In genomic region chr19:55585658-55586339, GRCh38 we compare ENCODE assay signal across 8 cellular contexts. TPM values are rescaled to one million over a fixed set of nuclear protein-coding genes. Genes with fewer than 3 reads are reported as not detected.
DNase-seq lines count a peak whose midpoint lies in the region; ATAC-seq and TF ChIP-seq lines count a peak whose summit lies in the region.

No MANE protein-coding gene starts in this region.

- peak overlapping the region; percentile 10 for H3K27ac ChIP-seq in RWPE2 (ENCODE audit: poor library complexity, severe bottlenecking)
- H3K27ac ChIP-seq in mammary epithelial cell (ENCODE audit: insufficient read depth, low read depth, low read length): no peak overlapping the region
- H3K27ac ChIP-seq in skeletal muscle tissue (ENCODE audit: low read depth, low read length): peak overlapping the region; percentile 7

- H4K20me1 ChIP-seq in mammary epithelial cell (ENCODE audit: insufficient read depth, low read length): no peaks in the 10 kb centered on the region

- H3K4me1 ChIP-seq in RWPE2 (ENCODE audit: insufficient read depth, poor library complexity, severe bottlenecking) (peaks cover 6% of the 10 kb centered on the region), mammary epithelial cell (ENCODE audit: insufficient read depth, low read length) (peaks cover 20% of the 10 kb centered on the region), skeletal muscle tissue (ENCODE audit: control insufficient read depth in 3 of 3, insufficient read depth in 3 of 3, low read length in 3 of 3) (peaks cover 24 to 29% (median 28%) of the 10 kb centered on the region in 3 donors)

- H3K9me3 ChIP-seq in RWPE2 (ENCODE audit: severe bottlenecking) (no peaks in the 10 kb centered on the region), mammary epithelial cell (replicated peaks; ENCODE audit: insufficient read depth, low read length) (no peaks in the 10 kb centered on the region), skeletal muscle tissue (ENCODE audit: control insufficient read depth in 3 of 3, low read length in 3 of 3) (no peaks in the 10 kb centered on the region)

- no peak overlapping the region for H3K9ac ChIP-seq in mammary epithelial cell (ENCODE audit: insufficient read depth, low read length)
- peak overlapping the region in 1 of 3 donors; percentile 57 for H3K9ac ChIP-seq in skeletal muscle tissue (ENCODE audit: low read depth in 1 of 3, low read length in 3 of 3)

- intact Hi-C loops in mammary epithelial cell (cut with micrococcal nuclease): no loop called here

- dilution Hi-C loops in mammary epithelial cell (cut with HindIII; ENCODE audit: low sequenced_read_pairs): no loop called here

- H3K4me2 ChIP-seq in mammary epithelial cell (ENCODE audit: insufficient read depth, low read depth, low read length): peak overlapping the region; percentile 70

- H3K36me3 ChIP-seq in RWPE2 (ENCODE audit: low read depth) (no peaks in the 10 kb centered on the region), mammary epithelial cell (ENCODE audit: insufficient read depth, low read length) (no peaks in the 10 kb centered on the region), skeletal muscle tissue (ENCODE audit: control insufficient read depth in 3 of 3, insufficient read depth in 3 of 3, low read length in 3 of 3) (no peaks in the 10 kb centered on the region)

- no TSS peak for BruUV-seq in mammary epithelial cell (replicated peaks; lab: Mats Ljungman, UMichigan)

- H3K79me2 ChIP-seq in mammary epithelial cell (ENCODE audit: insufficient read depth, low read length): no peaks in the 10 kb centered on the region

- H2AFZ ChIP-seq in mammary epithelial cell (ENCODE audit: low read depth, low read length): peak overlapping the region; percentile 90

- in situ Hi-C loops in mammary epithelial cell (cut with MboI; ENCODE audit: low sequenced_read_pairs in 2 of 2): no loop called here

- no peak for TF ChIP-seq CTCF in RWPE2 (IDR thresholded peaks at IDR 0.05; ENCODE audit: poor library complexity, severe bottlenecking)
- TF ChIP-seq CTCF in mammary epithelial cell (conservative IDR thresholded peaks at IDR 0.05 in 1 of 2, IDR thresholded peaks at IDR 0.05 in 1 of 2; ENCODE audit: extremely low read depth in 1 of 2, insufficient read depth in 1 of 2, low read depth in 1 of 2, low read length in 2 of 2): no peak

- ATAC-seq in RWPE2 (ENCODE audit: low read depth): no peak

- no peak overlapping the region for H3K4me3 ChIP-seq in RWPE2 (ENCODE audit: severe bottlenecking)
- peak overlapping the region in 1 of 3 experiments; percentile 35 for H3K4me3 ChIP-seq in mammary epithelial cell (replicated peaks in 1 of 3; ENCODE audit: insufficient read depth in 1 of 3, low read depth in 2 of 3, low read length in 3 of 3)
- H3K4me3 ChIP-seq in skeletal muscle tissue (ENCODE audit: low read length in 3 of 3): peak overlapping the region; percentile 49 to 62 (median 56)

- POLR2A ChIA-PET in HEK293T (lab: Yijun Ruan, JAX): interaction anchor here (2.6 kb wide), 2 partner anchors 14 to 19 kb away, joined by 8 to 15 read pairs; partner anchors contain the start of genes FIZ1 and ZNF524

- DNase-seq in AG08395 (ENCODE audit: low spot score): peak; percentile 52
- no peak for DNase-seq in HEK293T (ENCODE audit: extremely low spot score)
- no peak for DNase-seq in RWPE2 (ENCODE audit: low spot score)
- DNase-seq in mammary epithelial cell: no peak
- DNase-seq in iPS-NIHi11 (ENCODE audit: low spot score): peak; percentile 80
- no peak for DNase-seq in SIG-M5 (lab: John Stamatoyannopoulos, UW)
- no peak for DNase-seq in 8988T

- no peaks in the 10 kb centered on the region for H3K27me3 ChIP-seq in RWPE2 (ENCODE audit: insufficient read depth, poor library complexity, severe bottlenecking)
- no peaks in the 10 kb centered on the region for H3K27me3 ChIP-seq in mammary epithelial cell (ENCODE audit: insufficient read depth, low read length)
- peaks cover 2 to 19% (median 16%) of the 10 kb centered on the region in 3 donors for H3K27me3 ChIP-seq in skeletal muscle tissue (ENCODE audit: control insufficient read depth in 3 of 3, insufficient read depth in 3 of 3, low read length in 3 of 3)

- 4% methylated on average over 5 of the region's 36 CpGs for WGBS in mammary epithelial cell (ENCODE audit: low coverage, missing lambda C conversion rate)

- CTCF ChIA-PET in HEK293T (lab: Yijun Ruan, JAX): no interaction called here
- CTCF ChIA-PET in mammary epithelial cell (lab: Charles Lee; ENCODE audit: low non-redundant PET): no interaction called here

TF ChIP-seq in HEK293T, 16 proteins besides CTCF, POLR2A, EP300 and RAD21:
- TF ChIP-seq FOXK2 (IDR thresholded peaks at IDR 0.05) (no peak), PKNOX1 (IDR thresholded peaks at IDR 0.05) (peak; percentile 82), ZNF384 (IDR thresholded peaks at IDR 0.05) (no peak), NFRKB (IDR thresholded peaks at IDR 0.05) (no peak), ELF4 (IDR thresholded peaks at IDR 0.05) (no peak), HDGF (IDR thresholded peaks at IDR 0.05; ENCODE audit: borderline replicate concordance) (no peak)

RNA-seq across cellular contexts. Expression of gene ZNF579, which starts 5.2 kb away (rescaled TPM):
- total RNA-seq in mammary epithelial cell (10 to 100 TPM in 1 of 2 donors, 1 to 10 TPM in 1; 6.0 to 13.7 TPM), skeletal muscle tissue (1.6 TPM)
- 2.7 TPM for polyA plus RNA-seq in mammary epithelial cell
- polyA minus RNA-seq in mammary epithelial cell: 0.52 TPM

RNA-seq across cellular contexts. Expression of gene FIZ1, which starts 13.5 kb away (rescaled TPM):
- total RNA-seq in mammary epithelial cell: 10 to 100 TPM in 1 of 2 donors, 1 to 10 TPM in 1; 5.3 to 13.4 TPM
- polyA plus RNA-seq in mammary epithelial cell: 3.7 TPM
- 15.5 TPM for polyA minus RNA-seq in mammary epithelial cell
- under 0.01 TPM for total RNA-seq in skeletal muscle tissue

RNA-seq across cellular contexts. Expression of gene ZNF524, which starts 14.3 kb away (rescaled TPM):
- total RNA-seq in mammary epithelial cell: 10 to 100 TPM; 11.0 to 14.3 TPM
- polyA plus RNA-seq in mammary epithelial cell: 6.9 TPM
- polyA minus RNA-seq in mammary epithelial cell: 4.6 TPM
- 4.7 TPM for total RNA-seq in skeletal muscle tissue

RNA-seq across cellular contexts. Expression of gene ZNF865, which starts 19.6 kb away (rescaled TPM):
- total RNA-seq in mammary epithelial cell (1 to 10 TPM; 1.5 to 8.8 TPM), skeletal muscle tissue (1.0 TPM)
- polyA plus RNA-seq in mammary epithelial cell: 2.1 TPM
- 2.9 TPM for polyA minus RNA-seq in mammary epithelial cell

RNA-seq across cellular contexts. Expression of gene ZNF784, which starts 38.6 kb away (rescaled TPM):
- total RNA-seq in mammary epithelial cell: 1 to 10 TPM; 4.2 to 6.1 TPM
- 2.7 TPM for polyA plus RNA-seq in mammary epithelial cell
- 6.7 TPM for polyA minus RNA-seq in mammary epithelial cell
- 8.9 TPM for total RNA-seq in skeletal muscle tissue

Comparison
In these comparisons a context has a peak if more than half of its experiments do, and no peak if none do; other contexts are left out.
1. DNase-seq: peak in AG08395 (single experiment) and iPS-NIHi11 (single experiment); none in HEK293T (single experiment), RWPE2 (single experiment), mammary epithelial cell (single experiment), SIG-M5 (single experiment) and 8988T (single experiment).